Comparison of ENCODE assay signal across 8 cellular contexts in the genomic region with DNA sequence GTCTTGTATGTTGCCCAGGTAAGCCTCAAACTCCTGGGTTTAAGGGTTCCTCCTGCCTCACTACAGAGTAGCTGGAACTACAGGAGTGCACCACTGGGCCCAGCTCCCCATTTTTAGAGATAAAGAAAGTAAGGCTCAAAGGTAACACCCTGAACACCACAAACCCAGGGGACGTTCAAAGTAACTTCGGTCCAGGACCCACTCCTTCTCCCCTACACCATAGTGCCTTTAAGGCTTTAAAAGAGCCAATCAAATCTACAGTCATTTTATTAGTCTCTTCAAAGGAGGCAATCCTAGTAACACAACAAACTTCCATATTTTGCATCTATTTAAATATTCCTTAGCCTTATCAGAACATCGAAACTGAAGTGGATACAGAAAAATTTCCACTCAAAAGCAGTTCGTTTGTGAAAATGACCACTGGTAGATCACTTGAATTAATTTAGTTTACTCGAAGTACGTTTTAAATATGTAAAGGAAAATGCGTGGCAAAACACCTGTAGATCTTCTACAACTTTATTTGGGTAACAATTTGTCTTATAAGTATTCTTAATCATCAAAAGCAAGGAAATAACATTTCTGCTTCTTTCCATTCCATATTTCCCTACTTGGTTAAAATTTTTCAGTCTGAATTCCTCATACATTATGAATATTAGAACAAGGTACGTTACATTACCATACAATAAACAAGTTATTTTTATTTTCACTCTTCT. TPM values are rescaled to one million over a fixed set of nuclear protein-coding genes. Genes with fewer than 3 reads are reported as not detected.
A peak's percentile ranks its signal among the peaks of the same experiment; 100 is the strongest.
DNase-seq lines count a peak whose midpoint lies in the region; ATAC-seq and TF ChIP-seq lines count a peak whose summit lies in the region.

No MANE protein-coding gene starts in this region.

- H3K27ac ChIP-seq in Peyer's patch (peak overlapping the region in 3 of 4 donors; percentile 36 to 99 (median 97)), ectodermal cell (ENCODE audit: insufficient read depth, low read depth, low read length, poor library complexity, severe bottlenecking) (peak overlapping the region; percentile 99)

- ATAC-seq in GM21825 (IDR thresholded peaks at IDR 0.05; ENCODE audit: unreplicated experiment) = no peak
- ATAC-seq in left lobe of liver = no peak

- 55 to 61% methylated on average over 7 to 8 of the region's 8 CpGs for WGBS in ectodermal cell, 2 experiments

- peaks cover 3% of the 10 kb centered on the region for H3K9me3 Mint-ChIP-seq in nephron progenitor cell

- H3K9me3 ChIP-seq in Peyer's patch (peaks cover 0 to 3% (median 0%) of the 10 kb centered on the region in 4 donors), ectodermal cell (ENCODE audit: control insufficient read depth, low read length) (no peaks in the 10 kb centered on the region)

- H3K36me3 ChIP-seq in Peyer's patch (no peaks in the 10 kb centered on the region), ectodermal cell (ENCODE audit: control insufficient read depth, insufficient read depth, low read length) (no peaks in the 10 kb centered on the region)

- no peak for TF ChIP-seq POLR2A in Peyer's patch (IDR thresholded peaks at IDR 0.05)

- peak overlapping the region; percentile 90 for H3K4me3 Mint-ChIP-seq in nephron progenitor cell

- TF ChIP-seq CTCF in Peyer's patch (IDR thresholded peaks at IDR 0.05) (no peak), nephron progenitor cell (IDR thresholded peaks at IDR 0.05) (no peak), GM10266 (IDR thresholded peaks at IDR 0.05; ENCODE audit: control insufficient read depth, insufficient read depth, low read depth, missing control alignments) (no peak)

- H3K4me1 Mint-ChIP-seq in nephron progenitor cell = peaks cover 52% of the 10 kb centered on the region

- H3K4me1 ChIP-seq in Peyer's patch = peaks cover 0 to 35% (median 8%) of the 10 kb centered on the region in 4 donors
- peaks cover 28% of the 10 kb centered on the region for H3K4me1 ChIP-seq in ectodermal cell (ENCODE audit: control insufficient read depth, insufficient read depth, low read length)

- peaks cover 19% of the 10 kb centered on the region for H3K36me3 Mint-ChIP-seq in nephron progenitor cell (ENCODE audit: low read depth)

- H3K4me3 ChIP-seq in Peyer's patch (peak overlapping the region; percentile 64 to 99 (median 93)), ectodermal cell (ENCODE audit: insufficient read depth, low read depth, low read length) (peak overlapping the region; percentile 46)

- H3K27me3 ChIP-seq in Peyer's patch (no peaks in the 10 kb centered on the region), ectodermal cell (ENCODE audit: control insufficient read depth, insufficient read depth, low read length, poor library complexity, severe bottlenecking) (no peaks in the 10 kb centered on the region)

- DNase-seq in DMS153 treated with DMSO at 0.1 percent for 48 hours (lab: John Stamatoyannopoulos, UW; ENCODE audit: unreplicated experiment) = peak; percentile 10
- no peak for DNase-seq in DMS153 (lab: John Stamatoyannopoulos, UW)
- no peak for DNase-seq in Peyer's patch
- DNase-seq in nephron progenitor cell = no peak
- no peak for DNase-seq in GM10266 (ENCODE audit: extremely low spot score)
- no peak for DNase-seq in left lobe of liver (ENCODE audit: low spot score)

- peaks cover 4% of the 10 kb centered on the region for H3K27me3 Mint-ChIP-seq in nephron progenitor cell (ENCODE audit: low read depth, poor library complexity)

- peak overlapping the region; percentile 100 for H3K27ac Mint-ChIP-seq in nephron progenitor cell

RNA-seq across cellular contexts. Expression of gene STAG1, which starts 1.8 kb away (rescaled TPM):
- 10 to 100 TPM; 22.6 to 91.6 (median 35.2) TPM for total RNA-seq in Peyer's patch
- 30.5 TPM for polyA plus RNA-seq in ectodermal cell (2013, experiment 1 of 4)
- polyA plus RNA-seq in ectodermal cell (2013, experiment 2 of 4) = 28.4 TPM
- polyA plus RNA-seq in ectodermal cell (2013, experiment 3 of 4) = 18.5 TPM
- polyA plus RNA-seq in ectodermal cell (2013, experiment 4 of 4) = 19.2 TPM
- 11.0 TPM for total RNA-seq in left lobe of liver
